ENCODE assay signal across 18 cellular contexts in genomic region chr16:875182-876040, GRCh38.
"Had no signal": no experiment of that assay in that cellular context is flagged by ENCODE, and none has a peak within 500 bp of the region (broad histone marks: within the 10 kb centered on the region; RNA-seq: fewer than 3 reads in every experiment).

No MANE protein-coding gene starts in this region.

- H3K9me3 ChIP-seq: ovary, stomach, thoracic aorta, transverse colon had no signal

- DNase-seq: central memory CD4-positive, alpha-beta T cell; cortex of kidney; dorsolateral prefrontal cortex; effector CD8-positive, alpha-beta T cell; immature natural killer cell; left colon; natural killer cell; nucleus accumbens; stimulated activated CD4-positive, alpha-beta T cell treated with anti-CD3 and anti-CD28 coated beads, Interleukin-2, amount 100 ng/mL, for 48 hours; stomach; substantia nigra; transverse colon had no signal

- H3K9me3 Mint-ChIP-seq: immature natural killer cell, natural killer cell, neural crest cell had no signal

- H3K4me3 ChIP-seq: dorsolateral prefrontal cortex, ovary, skin epidermis, stomach, thoracic aorta, transverse colon had no signal

- FAIRE-seq: frontal cortex, keratinocyte had no signal

- H3K27me3 ChIP-seq: dorsolateral prefrontal cortex, ovary, stomach, transverse colon had no signal

- H3K36me3 ChIP-seq: ovary, transverse colon had no signal

- H3K36me3 Mint-ChIP-seq: natural killer cell had no signal

- ATAC-seq: left colon, natural killer cell had no signal

- H3K4me1 ChIP-seq: stomach, transverse colon had no signal

- H3K27ac ChIP-seq: dorsolateral prefrontal cortex, ovary, skin epidermis, stomach, thoracic aorta, transverse colon had no signal

- H3K4me1 Mint-ChIP-seq: immature natural killer cell had no signal

- H3K27ac Mint-ChIP-seq: immature natural killer cell, natural killer cell had no signal

- H3K4me3 Mint-ChIP-seq: immature natural killer cell, natural killer cell, neural crest cell had no signal
